ENCODE assay signal across 8 cellular contexts in the genomic region with DNA sequence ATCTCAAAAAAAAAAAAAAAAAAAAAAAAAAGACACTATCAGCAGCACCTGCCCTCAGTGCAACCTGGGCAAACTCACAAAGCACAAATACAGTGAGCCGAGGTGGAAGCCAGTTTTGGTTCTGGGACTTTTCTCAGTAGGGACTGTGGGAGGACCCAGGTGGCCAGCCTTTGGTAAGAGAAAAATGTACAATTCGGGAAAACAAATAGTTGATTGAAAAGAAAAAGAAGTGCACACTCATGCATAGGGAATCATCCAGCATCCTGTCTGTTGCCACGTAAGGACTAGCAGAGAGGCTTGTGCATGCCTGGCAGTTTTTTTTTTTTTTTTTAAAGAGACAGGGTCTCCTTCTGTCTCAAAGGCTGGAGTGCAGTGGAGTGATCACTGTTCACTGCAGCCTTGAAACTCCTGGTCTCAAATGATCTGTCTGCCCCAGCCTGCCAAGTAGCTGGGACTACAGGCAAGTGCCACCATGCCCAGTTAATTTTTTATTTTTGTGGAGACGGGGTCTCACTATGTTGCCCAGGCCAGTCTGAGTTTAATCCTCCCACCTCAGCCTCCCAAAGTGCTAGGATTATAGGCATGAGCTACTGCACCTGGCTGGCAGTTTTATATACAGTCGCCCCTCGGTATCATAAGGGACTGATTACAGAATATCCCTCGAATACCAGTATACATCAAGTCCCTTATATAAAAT. TPM values are rescaled to one million over a fixed set of nuclear protein-coding genes. Genes with fewer than 3 reads are reported as not detected.
DNase-seq lines count a peak whose midpoint lies in the region; ATAC-seq and TF ChIP-seq lines count a peak whose summit lies in the region.

No MANE protein-coding gene starts in this region.

- DNase-seq in MCF 10A (ENCODE audit: unreplicated experiment) = peak; percentile 11
- no peak for DNase-seq in breast epithelium (ENCODE audit: low spot score in 2 of 2)
- DNase-seq in RWPE2 (ENCODE audit: low spot score) = no peak
- DNase-seq in fibroblast of villous mesenchyme (ENCODE audit: low read depth) = peak; percentile 84
- DNase-seq in stomach = no peak
- no peak for DNase-seq in HuH-7.5 (ENCODE audit: low spot score)
- DNase-seq in putamen (ENCODE audit: low spot score) = no peak

- H3K4me1 Mint-ChIP-seq in MCF 10A (ENCODE audit: insufficient read depth, unreplicated experiment) = no peaks in the 10 kb centered on the region

- H3K36me3 ChIP-seq in breast epithelium = no peaks in the 10 kb centered on the region
- no peaks in the 10 kb centered on the region for H3K36me3 ChIP-seq in RWPE2 (ENCODE audit: low read depth)
- no peaks in the 10 kb centered on the region for H3K36me3 ChIP-seq in stomach

- intact Hi-C loops in MCF 10A (cut with micrococcal nuclease) (no loop called here), breast epithelium (cut with DNase I; ENCODE audit: low total_unique reads) (no loop called here), stomach (cut with DNase I; ENCODE audit: low total_unique reads) (no loop called here)

- H3K4me1 ChIP-seq in breast epithelium (no peaks in the 10 kb centered on the region), RWPE2 (ENCODE audit: insufficient read depth, poor library complexity, severe bottlenecking) (peaks cover 15% of the 10 kb centered on the region), stomach (peaks cover 0 to 4% (median 0%) of the 10 kb centered on the region in 4 donors)

- H3K9me3 ChIP-seq in breast epithelium = no peaks in the 10 kb centered on the region
- no peaks in the 10 kb centered on the region for H3K9me3 ChIP-seq in RWPE2 (ENCODE audit: severe bottlenecking)
- H3K9me3 ChIP-seq in stomach = no peaks in the 10 kb centered on the region

- ATAC-seq in RWPE2 (ENCODE audit: low read depth) (peak; percentile 90), HG02970 (IDR thresholded peaks at IDR 0.05; ENCODE audit: low FRiP score, unreplicated experiment) (no peak)

- no peak for TF ChIP-seq CTCF in MCF 10A (IDR thresholded peaks at IDR 0.05; ENCODE audit: unreplicated experiment)
- TF ChIP-seq CTCF in breast epithelium (IDR thresholded peaks at IDR 0.05) = no peak
- TF ChIP-seq CTCF in RWPE2 (IDR thresholded peaks at IDR 0.05; ENCODE audit: poor library complexity, severe bottlenecking) = no peak
- no peak for TF ChIP-seq CTCF in fibroblast of villous mesenchyme (IDR thresholded peaks at IDR 0.05; ENCODE audit: insufficient read depth, low read depth, low read length)
- no peak for TF ChIP-seq CTCF in stomach (IDR thresholded peaks at IDR 0.05)

- H3K9me3 Mint-ChIP-seq in MCF 10A (ENCODE audit: unreplicated experiment) = no peaks in the 10 kb centered on the region

- H3K36me3 Mint-ChIP-seq in MCF 10A (ENCODE audit: insufficient read depth, unreplicated experiment) = no peaks in the 10 kb centered on the region

- no peak overlapping the region for H3K27ac ChIP-seq in breast epithelium
- peak overlapping the region; percentile 87 for H3K27ac ChIP-seq in RWPE2 (ENCODE audit: poor library complexity, severe bottlenecking)
- H3K27ac ChIP-seq in stomach = no peak overlapping the region

- TF ChIP-seq POLR2A in breast epithelium (IDR thresholded peaks at IDR 0.05) = no peak
- TF ChIP-seq POLR2A in stomach (IDR thresholded peaks at IDR 0.05) = no peak

- CTCF ChIA-PET in MCF 10A (lab: Yijun Ruan, JAX) = no interaction called here

- H3K4me3 ChIP-seq in breast epithelium = no peak overlapping the region
- H3K4me3 ChIP-seq in RWPE2 (ENCODE audit: severe bottlenecking) = no peak overlapping the region
- H3K4me3 ChIP-seq in fibroblast of villous mesenchyme (ENCODE audit: low read depth, low read length) = no peak overlapping the region
- no peak overlapping the region for H3K4me3 ChIP-seq in stomach

- H3K4me3 Mint-ChIP-seq in MCF 10A (ENCODE audit: unreplicated experiment) = no peak overlapping the region

- POLR2A ChIA-PET in MCF 10A (lab: Yijun Ruan, JAX) = no interaction called here

- no TSS peak for BruUV-seq in MCF 10A (replicated peaks; lab: Mats Ljungman, UMichigan)

- H3K27me3 ChIP-seq in breast epithelium = no peaks in the 10 kb centered on the region
- H3K27me3 ChIP-seq in RWPE2 (ENCODE audit: insufficient read depth, poor library complexity, severe bottlenecking) = no peaks in the 10 kb centered on the region
- H3K27me3 ChIP-seq in stomach = no peaks in the 10 kb centered on the region

- H3K27me3 Mint-ChIP-seq in MCF 10A (ENCODE audit: insufficient read depth, unreplicated experiment) = no peaks in the 10 kb centered on the region

- TF ChIP-seq EP300 in stomach (IDR thresholded peaks at IDR 0.05) = no peak

- 52 to 65% (median 57%) methylated on average over 7 of the region's 7 CpGs for WGBS in stomach, 5 donors

- H3K27ac Mint-ChIP-seq in MCF 10A (ENCODE audit: low read depth, unreplicated experiment) = no peak overlapping the region

RNA-seq across cellular contexts. Expression of a gene that starts 36.7 kb away (rescaled TPM):
- total RNA-seq in MCF 10A (2022) (6.1 and 7.0 TPM in 2 replicates), breast epithelium (10 to 100 TPM; 36.6 to 81.9 (median 59.8) TPM), fibroblast of villous mesenchyme (25.0 and 33.2 TPM in 2 replicates), stomach (10 to 100 TPM in 4 of 5 donors, 1 to 10 TPM in 1; 9.7 to 88.3 (median 13.8) TPM)
- polyA plus RNA-seq in stomach = 1 to 10 TPM; 5.3 to 7.1 (median 6.6) TPM

RNA-seq across cellular contexts. Expression of a gene that starts 40.9 kb away (rescaled TPM):
- 41.0 and 58.9 TPM in 2 replicates for total RNA-seq in MCF 10A (2022)
- 10 to 100 TPM; 27.5 to 34.5 (median 29.0) TPM for total RNA-seq in breast epithelium
- 32.9 and 34.5 TPM in 2 replicates for total RNA-seq in fibroblast of villous mesenchyme
- total RNA-seq in stomach = 10 to 100 TPM; 11.6 to 48.7 (median 22.8) TPM
- 10 to 100 TPM; 11.6 to 24.7 (median 15.1) TPM for polyA plus RNA-seq in stomach

Comparison
In these comparisons a context has a peak if more than half of its experiments do, and no peak if none do; other contexts are left out.
1. DNase-seq: peak in MCF 10A (single experiment) and fibroblast of villous mesenchyme (single experiment); none in breast epithelium (0 of 2), RWPE2 (single experiment), stomach (single experiment), HuH-7.5 (single experiment) and putamen (single experiment).